ENCODE assay signal across 8 cellular contexts in genomic region chr17:6713130-6713917, GRCh38. TPM values are rescaled to one million over a fixed set of nuclear protein-coding genes. Genes with fewer than 3 reads are reported as not detected.
DNase-seq lines count a peak whose midpoint lies in the region; ATAC-seq and TF ChIP-seq lines count a peak whose summit lies in the region.

Gene SLC13A5 (minus strand): TSS chr17:6713369. CDS start chr17:6713333, 36 bp downstream.

- peak within 1 kb of the TSS in 1 of 10 donors; percentile 37 for H3K27ac ChIP-seq in heart right ventricle

- H3K4me3 ChIP-seq in heart right ventricle: peak within 1 kb of the TSS; percentile 16 to 56 (median 43)
- peak within 1 kb of the TSS; percentile 32 for H3K4me3 ChIP-seq in skeletal muscle cell (ENCODE audit: low read depth, low read length)

- peaks cover 0 to 19% (median 5%) of the 10 kb centered on the region in 11 donors for H3K9me3 ChIP-seq in heart right ventricle

- peaks cover 0 to 21% (median 14%) of the 10 kb centered on the region in 9 donors for H3K4me1 ChIP-seq in heart right ventricle

- DNase-seq in stimulated activated CD4-positive, alpha-beta T cell treated with anti-CD3 and anti-CD28 coated beads, Interleukin-15, amount 100 ng/mL, for 24 hours: peak; percentile 36
- DNase-seq in stimulated activated CD4-positive, alpha-beta T cell treated with anti-CD3 and anti-CD28 coated beads, Interleukin-1b, Interleukin-23, amount 100 ng/mL, for 48 hours: no peak
- DNase-seq in activated T-cell treated with anti-CD3 and anti-CD28 coated beads, Interleukin-2, amount 50 U/mL, for 48 hours: peak; percentile 37 to 45
- peak in 1 of 2 donors; percentile 33 for DNase-seq in heart right ventricle
- no peak for DNase-seq in skeletal muscle cell (ENCODE audit: low read depth)
- no peak for DNase-seq in HK-2 (ENCODE audit: unreplicated experiment)
- no peak for DNase-seq in RKO (ENCODE audit: low spot score)

- WGBS in heart right ventricle, 2 donors: 1% methylated on average over 69 to 71 of the region's 71 CpGs

- TF ChIP-seq CTCF in heart right ventricle (IDR thresholded peaks at IDR 0.05): peak in 7 of 9 donors; percentile 22 to 50 (median 46)

- H3K36me3 ChIP-seq in heart right ventricle: no peaks in the 10 kb centered on the region

- intact Hi-C loops in heart right ventricle (cut with DNase I): no loop called here

- peak in 7 of 8 donors; percentile 62 to 81 (median 78) for ATAC-seq in heart right ventricle
- no peak for ATAC-seq in GM18909 (IDR thresholded peaks at IDR 0.05; ENCODE audit: poor library complexity, unreplicated experiment)

- H3K27me3 ChIP-seq in heart right ventricle: peaks cover 0 to 56% (median 51%) of the 10 kb centered on the region in 7 donors

RNA-seq across cellular contexts. Expression of gene SLC13A5, which starts in this region (rescaled TPM):
- total RNA-seq in heart right ventricle: under 1 TPM in 2 of 10 donors, not detected in 8; 0.17 to 0.36 TPM
- under 1 TPM in 1 of 2 donors, not detected in 1; 0.03 TPM for polyA plus RNA-seq in heart right ventricle

Comparison
In these comparisons a context has a peak if more than half of its experiments do, and no peak if none do; other contexts are left out.
1. DNase-seq: peak in stimulated activated CD4-positive, alpha-beta T cell treated with anti-CD3 and anti-CD28 coated beads, Interleukin-15, amount 100 ng/mL, for 24 hours (single experiment) and activated T-cell treated with anti-CD3 and anti-CD28 coated beads, Interleukin-2, amount 50 U/mL, for 48 hours (2 of 2); none in stimulated activated CD4-positive, alpha-beta T cell treated with anti-CD3 and anti-CD28 coated beads, Interleukin-1b, Interleukin-23, amount 100 ng/mL, for 48 hours (single experiment), skeletal muscle cell (single experiment), HK-2 (single experiment) and RKO (single experiment).
2. Peak in ATAC-seq and H3K4me3 ChIP-seq in heart right ventricle; RNA of the gene not detected or under 1 TPM.